Comparison of ENCODE assay signal across 13 cellular contexts in the genomic region with DNA sequence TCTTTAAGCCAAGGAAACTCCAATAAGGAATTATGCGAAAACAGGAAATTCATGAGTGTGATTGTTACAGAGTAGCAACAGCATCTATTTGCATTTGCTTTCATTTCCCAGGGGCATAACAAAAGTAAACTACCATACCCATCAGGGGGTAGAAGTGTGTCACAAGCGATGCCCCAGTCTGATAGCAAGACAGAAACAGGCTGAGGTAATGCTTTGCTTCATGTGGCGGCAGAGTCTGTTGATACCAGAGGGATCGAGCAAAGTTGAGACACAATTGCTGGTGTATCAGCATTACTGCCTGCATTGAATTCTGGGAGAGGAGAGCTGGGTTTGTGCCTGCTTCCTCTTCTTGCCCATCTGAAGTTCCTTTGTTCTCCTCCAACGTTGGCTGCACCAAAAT. TPM values are rescaled to one million over a fixed set of nuclear protein-coding genes. Genes with fewer than 3 reads are reported as not detected.
DNase-seq lines count a peak whose midpoint lies in the region; TF ChIP-seq lines count a peak whose summit lies in the region.
"Had no signal": no experiment of that assay in that cellular context is flagged by ENCODE, and none has a peak within 500 bp of the region (broad histone marks: within the 10 kb centered on the region; RNA-seq: fewer than 3 reads in every experiment).

No MANE protein-coding gene starts in this region.

- intact Hi-C loops in dorsolateral prefrontal cortex (cut with DNase I) (loop anchor here in 1 of 2 donors (5.0 kb wide), 1 partner anchor 47 kb away; no protein-coding TSS in a partner anchor), posterior vena cava (cut with DNase I) (no loop called here)

- no peaks in the 10 kb centered on the region for H3K27me3 ChIP-seq in dorsolateral prefrontal cortex
- H3K27me3 ChIP-seq in mesendoderm (ENCODE audit: insufficient read depth, low read length, poor library complexity), result no peaks in the 10 kb centered on the region
- H3K27me3 ChIP-seq: MG63 had no signal

- H2BK120ac ChIP-seq in mesendoderm (ENCODE audit: low read depth, low read length), result no peak overlapping the region

- H3K9ac ChIP-seq in mesendoderm (ENCODE audit: low read length), result no peak overlapping the region

- peak in 10 of 56 donors; percentile 8 to 51 (median 16) for TF ChIP-seq CTCF in dorsolateral prefrontal cortex (IDR thresholded peaks at IDR 0.05 in 54 of 56, conservative IDR thresholded peaks at IDR 0.05 in 2 of 56; ENCODE audit: low read depth in 1 of 56, partially characterized antibody in 56 of 56)

- no peak overlapping the region for H3K18ac ChIP-seq in mesendoderm (ENCODE audit: low read length)

- DNase-seq in ELF-1 (ENCODE audit: low read depth, low spot score), result peak; percentile 76
- DNase-seq in NCI-H2081 treated with DMSO at 0.1 percent for 48 hours (lab: John Stamatoyannopoulos, UW), result peak; percentile 12
- peak in 9 of 10 donors; percentile 10 to 89 (median 58) for DNase-seq in dorsolateral prefrontal cortex
- DNase-seq in mesendoderm, result peak; percentile 99
- DNase-seq in posterior vena cava (ENCODE audit: low spot score), result no peak
- DNase-seq in T-helper 1 cell, result no peak
- DNase-seq in NCI-H748 treated with DMSO at 0.1 percent for 48 hours (lab: John Stamatoyannopoulos, UW), result no peak
- DNase-seq in NCI-H1092 treated with DMSO at 0.1 percent for 48 hours (lab: John Stamatoyannopoulos, UW), result no peak
- DNase-seq: activated naive CD8-positive, alpha-beta T cell treated with anti-CD3 and anti-CD28 coated beads for 36 hours; MG63; stimulated activated CD8-positive, alpha-beta memory T cell treated with anti-CD3 and anti-CD28 coated beads, Interleukin-4, amount 100 ng/mL, for 48 hours had no signal

- peaks cover 4% of the 10 kb centered on the region for H3K79me1 ChIP-seq in mesendoderm (ENCODE audit: low read length)

- H3K4me1 ChIP-seq in mesendoderm (ENCODE audit: control insufficient read depth, low read depth, low read length), result peaks cover 13% of the 10 kb centered on the region

- H3K4me2 ChIP-seq in mesendoderm (ENCODE audit: low read length), result no peak overlapping the region

- H3K23ac ChIP-seq in mesendoderm (ENCODE audit: low read length), result no peak overlapping the region

- no peak overlapping the region for H2AK5ac ChIP-seq in mesendoderm (ENCODE audit: low read length)

- WGBS in mesendoderm (ENCODE audit: extremely low coverage, insufficient coverage, low lambda C conversion rate), result no CpG with 5 or more reads among the region's 5 CpGs

- peak overlapping the region; percentile 58 to 98 (median 89) for H3K27ac ChIP-seq in dorsolateral prefrontal cortex
- peak overlapping the region; percentile 79 for H3K27ac ChIP-seq in mesendoderm (ENCODE audit: low read depth, low read length)
- H3K27ac ChIP-seq: VCaP had no signal

- peak overlapping the region in 57 of 59 donors; percentile 6 to 64 (median 42) for H3K4me3 ChIP-seq in dorsolateral prefrontal cortex
- H3K4me3 ChIP-seq in mesendoderm (ENCODE audit: low read length), result no peak overlapping the region
- H3K4me3 ChIP-seq: lung, MG63 had no signal

- no peak overlapping the region for H2BK5ac ChIP-seq in mesendoderm (ENCODE audit: low read length)

- no peaks in the 10 kb centered on the region for H3K79me2 ChIP-seq in mesendoderm (ENCODE audit: control insufficient read depth, insufficient read depth, low read length)

- no peak overlapping the region for H3K4ac ChIP-seq in mesendoderm (ENCODE audit: low read depth, low read length)

- H3K36me3 ChIP-seq in mesendoderm (ENCODE audit: control insufficient read depth, insufficient read depth, low read length), result peaks cover 27% of the 10 kb centered on the region

- no peak overlapping the region for H4K8ac ChIP-seq in mesendoderm (ENCODE audit: low read depth, low read length)

- H3K56ac ChIP-seq in mesendoderm (ENCODE audit: low read length), result no peak overlapping the region

- no peak overlapping the region for H2BK15ac ChIP-seq in mesendoderm (replicated peaks; ENCODE audit: low read depth)

- no peak overlapping the region for H4K5ac ChIP-seq in mesendoderm (ENCODE audit: low read length)

RNA-seq across cellular contexts. Expression of a gene that starts 51.2 kb away (rescaled TPM):
- total RNA-seq in dorsolateral prefrontal cortex (10 to 100 TPM; 30.1 to 60.1 (median 43.4) TPM), posterior vena cava (10 to 100 TPM; 34.1 to 34.3 TPM)
- polyA plus RNA-seq in mesendoderm (2013, experiment 1 of 2), result 30.4 TPM
- 30.0 TPM for polyA plus RNA-seq in mesendoderm (2013, experiment 2 of 2)

Comparison
In these comparisons a context has a peak if more than half of its experiments do, and no peak if none do; other contexts are left out.
1. DNase-seq: peak in ELF-1 (single experiment), NCI-H2081 treated with DMSO at 0.1 percent for 48 hours (single experiment), dorsolateral prefrontal cortex (9 of 10) and mesendoderm (single experiment); none in posterior vena cava (single experiment), T-helper 1 cell (0 of 5), NCI-H748 treated with DMSO at 0.1 percent for 48 hours (single experiment) and NCI-H1092 treated with DMSO at 0.1 percent for 48 hours (single experiment).